In the genomic region with DNA sequence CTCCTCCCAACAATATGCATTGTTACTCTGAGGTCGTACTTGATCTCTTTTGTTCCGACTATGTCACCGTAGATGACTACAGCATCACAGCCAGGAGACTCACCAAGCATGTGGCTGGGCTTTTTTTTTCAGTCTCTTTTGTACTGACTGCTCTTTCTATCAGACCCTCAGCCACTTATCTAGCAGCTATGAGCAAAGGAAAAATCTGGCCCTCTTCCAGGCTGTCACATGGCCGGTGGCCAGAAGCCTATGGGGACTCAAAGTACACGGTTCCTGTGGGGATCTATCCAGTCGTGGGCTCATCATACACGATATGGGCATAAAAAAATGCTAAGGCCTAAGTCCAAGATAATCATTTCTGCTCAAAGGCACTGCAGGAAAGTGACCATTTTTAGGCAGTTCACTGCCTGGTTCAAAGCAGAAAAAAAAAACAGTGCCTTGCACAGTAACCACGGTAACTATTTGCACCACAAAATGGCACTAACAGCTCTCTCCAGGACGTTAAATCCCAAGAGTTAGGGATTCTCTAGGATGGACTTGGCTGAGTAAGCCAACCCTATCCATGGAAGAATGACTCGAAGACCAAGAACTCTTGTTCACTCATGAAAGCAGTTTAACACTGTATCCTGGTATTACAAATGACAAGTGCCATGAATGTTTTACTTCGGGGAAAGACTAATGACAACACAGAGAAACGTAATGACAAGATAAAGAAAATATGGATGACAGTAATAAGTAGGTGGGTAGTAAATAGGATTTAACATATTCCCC, we compare ENCODE assay signal across 11 cellular contexts. TPM values are rescaled to one million over a fixed set of nuclear protein-coding genes. Genes with fewer than 3 reads are reported as not detected.
DNase-seq lines count a peak whose midpoint lies in the region; TF ChIP-seq lines count a peak whose summit lies in the region.
"Had no signal": no experiment of that assay in that cellular context is flagged by ENCODE, and none has a peak within 500 bp of the region (broad histone marks: within the 10 kb centered on the region; RNA-seq: fewer than 3 reads in every experiment).

No MANE protein-coding gene starts in this region.

- no peaks in the 10 kb centered on the region for H3K9me3 Mint-ChIP-seq in mesothelial cell of epicardium
- H3K9me3 Mint-ChIP-seq in CD14-positive monocyte, result peaks cover 0 to 2% (median 0%) of the 10 kb centered on the region in 7 donors

- H3K4me1 Mint-ChIP-seq in mesothelial cell of epicardium, result peaks cover 20% of the 10 kb centered on the region
- H3K4me1 Mint-ChIP-seq in CD14-positive monocyte, result no peaks in the 10 kb centered on the region

- DNase-seq in EL, result peak; percentile 38
- peak; percentile 93 for DNase-seq in NCI-H345 (lab: John Stamatoyannopoulos, UW)
- DNase-seq in dermis blood vessel endothelial cell, result peak; percentile 45
- DNase-seq in mesothelial cell of epicardium (ENCODE audit: low spot score in 2 of 2, unreplicated experiment in 2 of 2), result peak in 1 of 2 experiments; percentile 56
- no peak for DNase-seq in 8988T
- no peak for DNase-seq in RPMI8226
- no peak for DNase-seq in CD14-positive monocyte (ENCODE audit: low spot score)
- no peak for DNase-seq in central memory CD4-positive, alpha-beta T cell
- DNase-seq: activated CD8-positive, alpha-beta memory T cell treated with anti-CD3 and anti-CD28 coated beads, Interleukin-2, amount 50 U/mL, for 4 hours; DND-41; effector CD8-positive, alpha-beta T cell had no signal

- H3K27ac Mint-ChIP-seq in mesothelial cell of epicardium (peak overlapping the region; percentile 37), CD14-positive monocyte (no peak overlapping the region)

- intact Hi-C loops in CD14-positive monocyte (cut with micrococcal nuclease), result no loop called here

- no peaks in the 10 kb centered on the region for H3K36me3 Mint-ChIP-seq in mesothelial cell of epicardium
- H3K36me3 Mint-ChIP-seq in CD14-positive monocyte, result peaks cover 18 to 32% of the 10 kb centered on the region in 2 donors

- no peak overlapping the region for H3K4me3 Mint-ChIP-seq in mesothelial cell of epicardium
- no peak overlapping the region for H3K4me3 Mint-ChIP-seq in CD14-positive monocyte

- TF ChIP-seq CTCF in mesothelial cell of epicardium (IDR thresholded peaks at IDR 0.05; ENCODE audit: unreplicated experiment) (no peak), CD14-positive monocyte (IDR thresholded peaks at IDR 0.05) (no peak)

- H3K27me3 Mint-ChIP-seq in mesothelial cell of epicardium (ENCODE audit: low read depth) (peaks cover 47% of the 10 kb centered on the region), CD14-positive monocyte (ENCODE audit: low read depth in 3 of 3) (peaks cover 0 to 1% (median 0%) of the 10 kb centered on the region in 3 donors)

RNA-seq across cellular contexts. Expression of a gene that starts 50.3 kb away (rescaled TPM):
- total RNA-seq in dermis blood vessel endothelial cell (19.6 and 22.7 TPM in 2 replicates), mesothelial cell of epicardium (17.0 to 22.0 TPM (median 18.6 TPM) in 3 replicates)
- polyA plus RNA-seq in CD14-positive monocyte, result 10 to 100 TPM in 1 of 2 donors, 1 to 10 TPM in 1; 8.2 to 31.6 TPM

Comparison
In these comparisons a context has a peak if more than half of its experiments do, and no peak if none do; other contexts are left out.
1. DNase-seq: peak in EL (single experiment), NCI-H345 (single experiment) and dermis blood vessel endothelial cell (single experiment); none in 8988T (single experiment), RPMI8226 (single experiment), CD14-positive monocyte (single experiment) and central memory CD4-positive, alpha-beta T cell (single experiment).